ENCODE assay signal across 8 cellular contexts in genomic region chr14:24145700-24146621, GRCh38. TPM values are rescaled to one million over a fixed set of nuclear protein-coding genes. Genes with fewer than 3 reads are reported as not detected.
DNase-seq lines count a peak whose midpoint lies in the region; ATAC-seq, FAIRE-seq and TF ChIP-seq lines count a peak whose summit lies in the region.

TSS of gene PSME2 (minus strand) at chr14:24146610. CDS start at chr14:24146581, 29 bp downstream.

- H3K27me3 ChIP-seq in PC-9 (ENCODE audit: insufficient read depth, low read depth) (no peaks in the 10 kb centered on the region), H1 (replicated peaks in 1 of 4; ENCODE audit: control insufficient read depth in 3 of 4, extremely low read depth in 1 of 4, insufficient read depth in 3 of 4, low read length in 3 of 4) (no peaks in the 10 kb centered on the region), mucosa of rectum (ENCODE audit: control insufficient read depth in 2 of 2, insufficient read depth in 2 of 2, low read length in 2 of 2) (no peaks in the 10 kb centered on the region), vagina (no peaks in the 10 kb centered on the region)

- peaks cover 37% of the 10 kb centered on the region for H3K79me2 ChIP-seq in PC-9 (ENCODE audit: low read depth)
- H3K79me2 ChIP-seq in H1 (ENCODE audit: control insufficient read depth in 1 of 2, insufficient read depth in 2 of 2, low read length in 2 of 2): peaks cover 0 to 28% of the 10 kb centered on the region in 2 experiments; a peak in 3 of 4 replicates

- TF ChIP-seq CTCF in PC-9 (conservative IDR thresholded peaks at IDR 0.05) (no peak), H1 (IDR thresholded peaks at IDR 0.05; ENCODE audit: control extremely low read depth in 1 of 3, insufficient read depth in 1 of 3, low read depth in 1 of 3, low read length in 3 of 3) (no peak), vagina (IDR thresholded peaks at IDR 0.05) (no peak)

- H3K56ac ChIP-seq in H1 (replicated peaks; ENCODE audit: insufficient read length, low read depth, low read length): peak within 1 kb of the TSS; percentile 52

- no peaks in the 10 kb centered on the region for H3K9me2 ChIP-seq in PC-9 (ENCODE audit: insufficient read depth)

- H3K27ac ChIP-seq in PC-9 (peak within 1 kb of the TSS; percentile 29; the same call in 1 of the 2 replicates), H1 (ENCODE audit: low read depth, low read length) (peak within 1 kb of the TSS; percentile 45; the same call in 1 of the 2 replicates), mucosa of rectum (ENCODE audit: low read depth in 2 of 2, low read length in 2 of 2) (peak within 1 kb of the TSS; percentile 94 to 97), vagina (peak within 1 kb of the TSS; percentile 87)

- peak within 1 kb of the TSS; percentile 93 for H3K4me2 ChIP-seq in PC-9
- H3K4me2 ChIP-seq in H1 (ENCODE audit: insufficient read depth in 1 of 2, low read depth in 2 of 2, low read length in 2 of 2): peak within 1 kb of the TSS; percentile 83 to 96

- no peak; a peak in 1 of 4 replicates for TF ChIP-seq RAD21 in H1 (IDR thresholded peaks at IDR 0.05 in 1 of 2, conservative IDR thresholded peaks at IDR 0.05 in 1 of 2; ENCODE audit: low read depth in 2 of 2, low read length in 2 of 2)

- H2BK5ac ChIP-seq in H1 (ENCODE audit: low read depth, low read length): peak within 1 kb of the TSS; percentile 94

- H3K4ac ChIP-seq in H1 (replicated peaks; ENCODE audit: insufficient read length, low read depth, low read length): no peak within 1 kb of the TSS

- no peak within 1 kb of the TSS for H4K91ac ChIP-seq in H1 (replicated peaks; ENCODE audit: insufficient read length, low read length)

- intact Hi-C loops in PC-9 (cut with micrococcal nuclease; ENCODE audit: unreplicated experiment): loop anchor here (1.0 to 2.0 kb wide), 2 partner anchors 32 to 67 kb away; partner anchors contain the start of genes CHMP4A, DCAF11 and NRL
- intact Hi-C loops in vagina (cut with DNase I): no loop called here

- no peak for FAIRE-seq in H1 (lab: Jason Lieb, UNC)

- no peak within 1 kb of the TSS for H2BK15ac ChIP-seq in H1 (ENCODE audit: low read length)

- no peak within 1 kb of the TSS for H3K23ac ChIP-seq in H1 (ENCODE audit: insufficient read length)

- TF ChIP-seq POLR2A in H1 (IDR thresholded peaks at IDR 0.05; ENCODE audit: control extremely low read depth in 1 of 2, low read depth in 2 of 2, low read length in 2 of 2) (no peak; a peak in 1 of 3 replicates), vagina (IDR thresholded peaks at IDR 0.05) (peak in 1 of 2 donors; percentile 21)

- H4K8ac ChIP-seq in H1 (ENCODE audit: extremely low read depth, insufficient read depth, low read length): no peak within 1 kb of the TSS; the same call in 1 of the 2 replicates

- H2BK20ac ChIP-seq in H1 (ENCODE audit: low read length): no peak within 1 kb of the TSS

- H3K4me3 ChIP-seq in PC-9 (peak within 1 kb of the TSS; percentile 63), H1 (ENCODE audit: extremely low read depth in 1 of 4, insufficient read depth in 2 of 4, low read depth in 3 of 4, low read length in 4 of 4) (peak within 1 kb of the TSS; percentile 92 to 98 (median 96)), mucosa of rectum (ENCODE audit: low read length in 2 of 2) (peak within 1 kb of the TSS; percentile 79 to 99), vagina (peak within 1 kb of the TSS; percentile 88 to 94)

- DNase-seq in NCI-H146 (lab: John Stamatoyannopoulos, UW) (peak; percentile 46), NCI-H146 treated with DMSO at 0.1 percent for 48 hours (lab: John Stamatoyannopoulos, UW; ENCODE audit: unreplicated experiment) (no peak), PC-9 (no peak), H1 (ENCODE audit: low read depth in 1 of 2, low spot score in 2 of 2) (no peak), vagina (ENCODE audit: extremely low spot score in 2 of 2) (peak in 1 of 2 donors; percentile 91)
- DNase-seq in stimulated activated CD4-positive, alpha-beta T cell treated with anti-CD3 and anti-CD28 coated beads, Interleukin-1b, Interleukin-23, amount 100 ng/mL, for 48 hours: no peak

- BruUV-seq in PC-9 (replicated peaks; lab: Mats Ljungman, UMichigan): TSS peak; percentile 53

- POLR2A ChIA-PET in PC-9 (lab: Charles Lee; ENCODE audit: unreplicated experiment): interaction anchor here (0.5 to 1.8 kb wide), 3 partner anchors 9 to 35 kb away, joined by 4 to 26 read pairs (median 5); partner anchors contain the start of genes DCAF11 and NRL
- POLR2A ChIA-PET in H1 (lab: Charles Lee; ENCODE audit: partially characterized antibody): interaction anchor here (0.6 to 9.6 kb wide), 18 partner anchors 9 to 1177 kb away, joined by 3 to 86 read pairs (median 5); partner anchors contain the start of genes CHMP4A, DCAF11, DHRS1 and IRF9

- H3K36me3 ChIP-seq in PC-9 (ENCODE audit: low read depth): no peaks in the 10 kb centered on the region; the same call in 1 of the 2 replicates
- peaks cover 5 to 25% (median 19%) of the 10 kb centered on the region in 4 experiments for H3K36me3 ChIP-seq in H1 (ENCODE audit: control insufficient read depth in 2 of 4, insufficient read depth in 4 of 4, low read length in 3 of 4)
- peaks cover 33 to 38% of the 10 kb centered on the region in 2 donors for H3K36me3 ChIP-seq in mucosa of rectum (ENCODE audit: control insufficient read depth in 2 of 2, insufficient read depth in 2 of 2, low read length in 2 of 2)
- peaks cover 0 to 22% of the 10 kb centered on the region in 2 donors for H3K36me3 ChIP-seq in vagina

- 0 out of 2 replicates have a peak within 1 kb of the TSS, but pooled peaks have one; percentile 46 for H2BK12ac ChIP-seq in H1 (ENCODE audit: low read depth, low read length)

- H2AFZ ChIP-seq in PC-9 (peak within 1 kb of the TSS; percentile 79), H1 (ENCODE audit: low read length) (peak within 1 kb of the TSS; percentile 83; the same call in 1 of the 2 replicates)

- H3K9me3 ChIP-seq in PC-9 (ENCODE audit: insufficient read depth, low read depth) (no peaks in the 10 kb centered on the region), H1 (ENCODE audit: insufficient read depth in 2 of 2, low read depth in 1 of 2, low read length in 1 of 2) (no peaks in the 10 kb centered on the region), mucosa of rectum (ENCODE audit: control insufficient read depth in 2 of 2, low read length in 2 of 2) (no peaks in the 10 kb centered on the region), vagina (no peaks in the 10 kb centered on the region)

- peaks cover 10% of the 10 kb centered on the region for H3K23me2 ChIP-seq in H1 (ENCODE audit: low read depth, low read length)

- H3K9ac ChIP-seq in H1 (replicated peaks in 1 of 4; ENCODE audit: extremely low read depth in 1 of 4, low read depth in 3 of 4, low read length in 3 of 4) (peak within 1 kb of the TSS; percentile 66 to 73 (median 70)), mucosa of rectum (ENCODE audit: low read depth in 1 of 2, low read length in 2 of 2) (peak within 1 kb of the TSS; percentile 82 to 93)

- no peak within 1 kb of the TSS for H2BK120ac ChIP-seq in H1 (replicated peaks; ENCODE audit: low read depth, low read length)

- H3K14ac ChIP-seq in H1 (ENCODE audit: insufficient read length): no peak within 1 kb of the TSS

- H3F3A ChIP-seq in PC-9 (ENCODE audit: insufficient read depth, low read depth): peaks cover 10% of the 10 kb centered on the region

- no peak for ATAC-seq in GM18502 (IDR thresholded peaks at IDR 0.05; ENCODE audit: poor library complexity, unreplicated experiment)

- H3K79me1 ChIP-seq in H1 (ENCODE audit: low read depth, low read length): peaks cover 9% of the 10 kb centered on the region; the same call in 1 of the 2 replicates

- TF ChIP-seq EP300 in H1 (IDR thresholded peaks at IDR 0.05; ENCODE audit: borderline replicate concordance in 1 of 2, low read depth in 2 of 2, low read length in 2 of 2): no peak

- H4K5ac ChIP-seq in H1 (ENCODE audit: insufficient read length, low read depth, low read length): peak within 1 kb of the TSS; percentile 2

- no peak within 1 kb of the TSS for H2AK5ac ChIP-seq in H1 (ENCODE audit: low read depth, low read length)

- CTCF ChIA-PET in PC-9 (lab: Charles Lee): interaction anchor here (0.6 to 1.4 kb wide), 3 partner anchors 15 to 54 kb away, joined by 3 to 4 read pairs (median 4); partner anchors contain the start of genes DCAF11, IRF9 and NRL
- CTCF ChIA-PET in H1 (lab: Charles Lee; ENCODE audit: partially characterized antibody): interaction anchor here (0.8 to 3.7 kb wide), 8 partner anchors 9 to 88 kb away, joined by 3 to 24 read pairs (median 5); partner anchors contain the start of genes DCAF11, IRF9 and PSME1

- H4K20me1 ChIP-seq in PC-9 (ENCODE audit: insufficient read depth) (no peaks in the 10 kb centered on the region), H1 (replicated peaks in 1 of 2; ENCODE audit: control insufficient read depth in 1 of 2, insufficient read depth in 2 of 2, low read length in 2 of 2) (peaks cover 0 to 16% of the 10 kb centered on the region in 2 experiments)

- 33% methylated on average over 13 of the region's 17 CpGs; no CpG with 5 or more reads in 1 of the 2 experiments for WGBS in H1 (ENCODE audit: extremely low coverage in 1 of 2, insufficient coverage in 1 of 2, insufficient read length in 1 of 2, insufficient replicate concordance in 2 of 2, low coverage in 1 of 2, low lambda C conversion rate in 2 of 2, missing lambda C conversion rate in 1 of 2), 2 experiments

- H3K4me1 ChIP-seq in PC-9 (replicated peaks; ENCODE audit: insufficient read depth) (peaks cover 15% of the 10 kb centered on the region), H1 (replicated peaks in 1 of 4; ENCODE audit: control insufficient read depth in 3 of 4, insufficient read depth in 4 of 4, low read length in 3 of 4) (peaks cover 0 to 10% (median 8%) of the 10 kb centered on the region in 4 experiments; a peak in 5 of 7 replicates), mucosa of rectum (ENCODE audit: control insufficient read depth in 2 of 2, insufficient read depth in 2 of 2, low read length in 2 of 2) (peaks cover 34 to 35% of the 10 kb centered on the region in 2 donors), vagina (peaks cover 40% of the 10 kb centered on the region)

- peak within 1 kb of the TSS; percentile 53; the same call in 1 of the 2 replicates for H3K18ac ChIP-seq in H1 (ENCODE audit: extremely low read depth, low read length)

RNA-seq across cellular contexts. Expression of gene PSME2, which starts in this region (rescaled TPM):
- 96.0 and 153 TPM in 2 replicates for total RNA-seq in PC-9 (2021)
- total RNA-seq in H1 (2021; fragmentation: NEBNext Ultra II Directional; extraction: Animal tissue kit (Norgen Biotek cat#: 25700)): 111 and 118 TPM in 2 replicates
- 71.8 and 76.8 TPM in 2 replicates for polyA plus RNA-seq in H1 (2011; rRNA removed)
- 87.1 TPM for polyA plus RNA-seq in H1 (2011; cell fraction: cytosol; rRNA removed)
- 241 TPM for polyA plus RNA-seq in H1 (2011; cell fraction: nucleus; rRNA removed)
- polyA plus RNA-seq in H1 (2012, experiment 1 of 2): 144 to 207 TPM (median 148 TPM) in 4 replicates
- 78.0 TPM for polyA plus RNA-seq in H1 (2012, experiment 2 of 2)
- 118 TPM for polyA plus RNA-seq in H1 (2013, experiment 1 of 2)
- 113 TPM for polyA plus RNA-seq in H1 (2013, experiment 2 of 2)
- polyA minus RNA-seq in H1 (2011; rRNA and poly(A)+ RNA removed): 37.7 and 47.5 TPM in 2 replicates
- 30.2 TPM for polyA minus RNA-seq in H1 (2011; cell fraction: cytosol; rRNA and poly(A)+ RNA removed)
- 44.3 TPM for polyA minus RNA-seq in H1 (2011; cell fraction: nucleus; rRNA and poly(A)+ RNA removed)
- 131 TPM for total RNA-seq in vagina

Comparison
In these comparisons a context has a peak if more than half of its experiments do, and no peak if none do; other contexts are left out.
1. H3K27ac ChIP-seq: peak in every context shown above with its lines; median percentile 96 in mucosa of rectum; 87 in vagina; 45 in H1; 29 in PC-9.